Comparison of ENCODE assay signal across 26 cellular contexts in genomic region chr12:124078800-124079199, GRCh38.
"Had no signal": no experiment of that assay in that cellular context is flagged by ENCODE, and none has a peak within 500 bp of the region (broad histone marks: within the 10 kb centered on the region; RNA-seq: fewer than 3 reads in every experiment).

No MANE protein-coding gene starts in this region.

- H3K36me3 ChIP-seq: esophagus squamous epithelium, neutrophil, prostate gland, right atrium auricular region, sigmoid colon, tibial artery, uterus had no signal

- H3K27ac ChIP-seq: esophagus squamous epithelium, neutrophil, parathyroid adenoma, prostate gland, right atrium auricular region, sigmoid colon, testis, tibial artery, uterus had no signal

- H3K9me3 ChIP-seq: esophagus squamous epithelium, mucosa of descending colon, neutrophil, prostate gland, right atrium auricular region, sigmoid colon, testis, tibial artery, uterus had no signal

- H3K4me3 ChIP-seq: esophagus squamous epithelium, mucosa of descending colon, prostate gland, right atrium auricular region, sigmoid colon, testis, tibial artery, uterus had no signal

- DNase-seq: effector memory CD8-positive, alpha-beta T cell; erythroblast; esophagus squamous epithelium; foreskin melanocyte; hypothalamus; immature natural killer cell; kidney glomerular epithelial cell; left colon; left ventricle myocardium superior; mesenchymal stem cell; mucosa of descending colon; naive B cell; sigmoid colon; stimulated activated CD4-positive, alpha-beta T cell treated with anti-CD3 and anti-CD28 coated beads, Interleukin-2, amount 100 ng/mL, for 24 hours; stimulated activated CD4-positive, alpha-beta T cell treated with anti-CD3 and anti-CD28 coated beads, Interleukin-4, amount 100 ng/mL, for 24 hours; stimulated activated naive CD8-positive, alpha-beta T cell treated with anti-CD3 and anti-CD28 coated beads, Interleukin-15, Interleukin-2, amounts not matched to agents 100 U/mL and 50 U/mL, for 24 hours; substantia nigra; testis; tibial artery; uterus had no signal

- ATAC-seq: effector memory CD8-positive, alpha-beta T cell; left colon; left ventricle myocardium superior; mucosa of descending colon; natural killer cell treated with Interleukin-12 subunit alpha and Interleukin-12 subunit beta and Interleukin-15 and Interleukin-18, amount 100 ng/mL, for 72 hours; stimulated activated effector memory CD8-positive, alpha-beta T cell treated with anti-CD3 and anti-CD28 coated beads, Interleukin-12 subunit alpha, Interleukin-12 subunit beta, amount 100 ng/mL, for 72 hours; stimulated activated naive CD8-positive, alpha-beta T cell treated with anti-CD3 and anti-CD28 coated beads, Interleukin-15, Interleukin-2, amounts not matched to agents 100 U/mL and 50 U/mL, for 24 hours had no signal

- H3K4me1 ChIP-seq: esophagus squamous epithelium, parathyroid adenoma, prostate gland, right atrium auricular region, sigmoid colon, testis, tibial artery, uterus had no signal

- H3K27me3 ChIP-seq: esophagus squamous epithelium, neutrophil, right atrium auricular region, sigmoid colon, testis, tibial artery, uterus had no signal
